Comparison of ENCODE assay signal across 16 cellular contexts in genomic region chr2:97068074-97068473, GRCh38. TPM values are rescaled to one million over a fixed set of nuclear protein-coding genes. Genes with fewer than 3 reads are reported as not detected.
DNase-seq lines count a peak whose midpoint lies in the region; ATAC-seq, FAIRE-seq and TF ChIP-seq lines count a peak whose summit lies in the region.
"Had no signal": no experiment of that assay in that cellular context is flagged by ENCODE, and none has a peak within 500 bp of the region (broad histone marks: within the 10 kb centered on the region; RNA-seq: fewer than 3 reads in every experiment).

No MANE protein-coding gene starts in this region.

- H3K27ac ChIP-seq in HepG2 (ENCODE audit: extremely low read length, insufficient read depth, low read length) (no peak overlapping the region), mesenchymal stem cell (ENCODE audit: low read length, poor library complexity, severe bottlenecking) (no peak overlapping the region), gastrocnemius medialis (no peak overlapping the region)
- H3K27ac ChIP-seq: C4-2B had no signal

- peaks cover 0 to 13% of the 10 kb centered on the region in 2 experiments; a peak in 2 of 5 replicates for H3K27me3 ChIP-seq in HepG2 (ENCODE audit: control insufficient read depth in 1 of 2, insufficient read depth in 2 of 2, low read length in 2 of 2)
- peaks cover 12 to 16% of the 10 kb centered on the region in 2 experiments for H3K27me3 ChIP-seq in mesenchymal stem cell (ENCODE audit: control insufficient read depth in 1 of 2, insufficient read depth in 1 of 2, low read length in 2 of 2)
- no peaks in the 10 kb centered on the region for H3K27me3 ChIP-seq in gastrocnemius medialis

- H3K27me3 Mint-ChIP-seq in activated CD4-positive, alpha-beta T cell treated with anti-CD3 and anti-CD28 coated beads, Interleukin-2, amount 10 ng/mL, durations not matched to agents 24 days and 14 days, result peaks cover 15% of the 10 kb centered on the region

- ATAC-seq in left ventricle myocardium superior (peak; percentile 18), HepG2 (peak; percentile 46), sciatic nerve (peak; percentile 22), gastrocnemius medialis (no peak)

- in situ Hi-C loops in HepG2 (cut with HindIII; ENCODE audit: extremely low pct_ligation_motif_present, low pct_unique_long_range_greater_than_20kb) (no loop called here), gastrocnemius medialis (cut with MboI; ENCODE audit: low sequenced_read_pairs in 4 of 4) (no loop called here)

- no peak for TF ChIP-seq RAD21 in HepG2 (CRISPR knock-in tag; IDR thresholded peaks at IDR 0.05)

- TF ChIP-seq POLR2A in HepG2 (IDR thresholded peaks at IDR 0.05; ENCODE audit: insufficient read depth in 1 of 2, low read depth in 2 of 2, low read length in 2 of 2), result no peak
- TF ChIP-seq POLR2A in gastrocnemius medialis (IDR thresholded peaks at IDR 0.05), result no peak

- POLR2A ChIA-PET in HepG2 (lab: Yijun Ruan, JAX), result no interaction called here

- H4K91ac ChIP-seq in mesenchymal stem cell (ENCODE audit: low read length), result no peak overlapping the region

- no peaks in the 10 kb centered on the region for H3K4me1 ChIP-seq in HepG2 (ENCODE audit: insufficient read depth, low read length)
- no peaks in the 10 kb centered on the region for H3K4me1 ChIP-seq in mesenchymal stem cell (ENCODE audit: control insufficient read depth, insufficient read depth, low read depth, low read length)
- no peaks in the 10 kb centered on the region for H3K4me1 ChIP-seq in gastrocnemius medialis

- H3K79me2 ChIP-seq in HepG2 (ENCODE audit: insufficient read depth, low read length), result no peaks in the 10 kb centered on the region

- no peak overlapping the region for H2BK15ac ChIP-seq in mesenchymal stem cell (ENCODE audit: low read depth, poor library complexity, severe bottlenecking)

- H3K4ac ChIP-seq in mesenchymal stem cell (ENCODE audit: low read depth in 1 of 2, low read length in 2 of 2), result no peak overlapping the region

- no peaks in the 10 kb centered on the region for H3K9me3 ChIP-seq in HepG2 (ENCODE audit: low read length)
- H3K9me3 ChIP-seq in mesenchymal stem cell (ENCODE audit: control insufficient read depth, low read length), result peaks cover 4% of the 10 kb centered on the region
- H3K9me3 ChIP-seq in gastrocnemius medialis, result no peaks in the 10 kb centered on the region

- H3K36me3 ChIP-seq in HepG2 (replicated peaks in 1 of 2; ENCODE audit: control insufficient read depth in 1 of 2, insufficient read depth in 2 of 2, low read length in 2 of 2) (no peaks in the 10 kb centered on the region), mesenchymal stem cell (ENCODE audit: control insufficient read depth in 1 of 2, insufficient read depth in 2 of 2, low read depth in 1 of 2, low read length in 2 of 2) (no peaks in the 10 kb centered on the region), gastrocnemius medialis (no peaks in the 10 kb centered on the region)

- intact Hi-C loops in left ventricle myocardium superior (cut with micrococcal nuclease), result no loop called here
- intact Hi-C loops in cardiac septum (cut with DNase I), result no loop called here
- intact Hi-C loops in HepG2 (cut with micrococcal nuclease; ENCODE audit: unreplicated experiment), result no loop called here
- intact Hi-C loops in sciatic nerve (cut with DNase I), result no loop called here
- intact Hi-C loops in gastrocnemius medialis (cut with DNase I; ENCODE audit: low total_unique reads), result no loop called here
- intact Hi-C loops in activated CD4-positive, alpha-beta T cell treated with anti-CD3 and anti-CD28 coated beads, Interleukin-2, amount 10 ng/mL, durations not matched to agents 24 days and 14 days (cut with micrococcal nuclease), result no loop called here

- H3K9ac ChIP-seq in HepG2 (ENCODE audit: insufficient read depth, low read depth, low read length) (no peak overlapping the region), mesenchymal stem cell (ENCODE audit: low read length) (no peak overlapping the region)

- no peaks in the 10 kb centered on the region for H3K79me1 ChIP-seq in mesenchymal stem cell (replicated peaks; ENCODE audit: low read length, poor library complexity, severe bottlenecking)

- H3K18ac ChIP-seq in mesenchymal stem cell (ENCODE audit: low read depth in 1 of 2, low read length in 2 of 2), result no peak overlapping the region

- H2AFZ ChIP-seq in HepG2 (ENCODE audit: low read length), result no peak overlapping the region
- no peak overlapping the region for H2AFZ ChIP-seq in mesenchymal stem cell (ENCODE audit: low read depth, low read length)

- H2BK5ac ChIP-seq in mesenchymal stem cell (ENCODE audit: low read depth, low read length, poor library complexity, severe bottlenecking), result no peak overlapping the region

- no peaks in the 10 kb centered on the region for H3K4me1 Mint-ChIP-seq in activated CD4-positive, alpha-beta T cell treated with anti-CD3 and anti-CD28 coated beads, Interleukin-2, amount 10 ng/mL, durations not matched to agents 24 days and 14 days
- H3K4me1 Mint-ChIP-seq: CD4-positive, alpha-beta memory T cell had no signal

- no peak for DNase-seq in left ventricle myocardium superior
- no peak for DNase-seq in cardiac septum (ENCODE audit: low spot score)
- no peak for DNase-seq in HepG2 (ENCODE audit: low spot score)
- no peak for DNase-seq in sciatic nerve (ENCODE audit: low spot score)
- no peak for DNase-seq in mesenchymal stem cell
- DNase-seq in gastrocnemius medialis, result no peak
- no peak for DNase-seq in activated CD4-positive, alpha-beta T cell treated with anti-CD3 and anti-CD28 coated beads, Interleukin-2, amount 10 ng/mL, durations not matched to agents 24 days and 14 days
- no peak for DNase-seq in C1 segment of cervical spinal cord (lab: John Stamatoyannopoulos, UW)
- DNase-seq: ACHN; CD4-positive, alpha-beta memory T cell; DND-41; GDM1; GOT3; H9 had no signal

- H4K20me1 ChIP-seq in HepG2 (ENCODE audit: insufficient read depth, low read length), result no peaks in the 10 kb centered on the region

- CTCF ChIA-PET in HepG2 (lab: Yijun Ruan, JAX; ENCODE audit: low intra/inter-chr PET ratio, low total read pairs), result no interaction called here

- H2BK12ac ChIP-seq in mesenchymal stem cell (ENCODE audit: low read length in 2 of 2), result no peak overlapping the region

- no TSS peak for BruUV-seq in HepG2 (replicated peaks; lab: Mats Ljungman, UMichigan)

- H3K14ac ChIP-seq in mesenchymal stem cell (ENCODE audit: low read length in 2 of 2), result no peak overlapping the region

- 4% methylated on average over 1 of the region's 1 CpG for WGBS in HepG2 (ENCODE audit: low lambda C conversion rate)
- WGBS in mesenchymal stem cell, result 39% methylated on average over 1 of the region's 1 CpG

- no peak overlapping the region for H4K8ac ChIP-seq in mesenchymal stem cell (ENCODE audit: low read length)

- no peak overlapping the region for H3K27ac Mint-ChIP-seq in activated CD4-positive, alpha-beta T cell treated with anti-CD3 and anti-CD28 coated beads, Interleukin-2, amount 10 ng/mL, durations not matched to agents 24 days and 14 days
- H3K27ac Mint-ChIP-seq: CD4-positive, alpha-beta memory T cell had no signal

- H3K4me3 Mint-ChIP-seq in activated CD4-positive, alpha-beta T cell treated with anti-CD3 and anti-CD28 coated beads, Interleukin-2, amount 10 ng/mL, durations not matched to agents 24 days and 14 days, result no peak overlapping the region
- H3K4me3 Mint-ChIP-seq: CD4-positive, alpha-beta memory T cell; H9 had no signal

- TF ChIP-seq CTCF in HepG2 (CRISPR knock-in tag; IDR thresholded peaks at IDR 0.05), result no peak
- TF ChIP-seq CTCF in gastrocnemius medialis (IDR thresholded peaks at IDR 0.05 in 4 of 5, conservative IDR thresholded peaks at IDR 0.05 in 1 of 5), result no peak

- no peak overlapping the region for H3K4me2 ChIP-seq in HepG2 (ENCODE audit: low read depth, low read length)
- H3K4me2 ChIP-seq in mesenchymal stem cell (ENCODE audit: low read length, poor library complexity, severe bottlenecking), result no peak overlapping the region

- FAIRE-seq in HepG2 (lab: Jason Lieb, UNC), result no peak
- FAIRE-seq: GM12892 had no signal

- no peak overlapping the region for H3K4me3 ChIP-seq in HepG2 (replicated peaks in 1 of 3; ENCODE audit: insufficient read depth in 1 of 3, low read depth in 2 of 3, low read length in 3 of 3)
- no peak overlapping the region for H3K4me3 ChIP-seq in mesenchymal stem cell (ENCODE audit: insufficient read depth in 1 of 2, low read depth in 1 of 2, low read length in 2 of 2)
- no peak overlapping the region for H3K4me3 ChIP-seq in gastrocnemius medialis

- H3K9me3 Mint-ChIP-seq in activated CD4-positive, alpha-beta T cell treated with anti-CD3 and anti-CD28 coated beads, Interleukin-2, amount 10 ng/mL, durations not matched to agents 24 days and 14 days, result no peaks in the 10 kb centered on the region
- H3K9me3 Mint-ChIP-seq: CD4-positive, alpha-beta memory T cell had no signal

- no peak for TF ChIP-seq EP300 in HepG2 (IDR thresholded peaks at IDR 0.05; ENCODE audit: low read depth in 2 of 2, low read length in 2 of 2)
- no peak for TF ChIP-seq EP300 in HepG2 (CRISPR knock-in tag; IDR thresholded peaks at IDR 0.05; ENCODE audit: borderline replicate concordance)

- H3K36me3 Mint-ChIP-seq in activated CD4-positive, alpha-beta T cell treated with anti-CD3 and anti-CD28 coated beads, Interleukin-2, amount 10 ng/mL, durations not matched to agents 24 days and 14 days (ENCODE audit: low read depth), result no peaks in the 10 kb centered on the region
- H3K36me3 Mint-ChIP-seq: CD4-positive, alpha-beta memory T cell had no signal

- H2BK120ac ChIP-seq in mesenchymal stem cell (ENCODE audit: low read depth, low read length), result no peak overlapping the region

- no peak overlapping the region for H3K23ac ChIP-seq in mesenchymal stem cell (ENCODE audit: low read length in 2 of 2)

- no peak overlapping the region for H2AK5ac ChIP-seq in mesenchymal stem cell (ENCODE audit: low read length, severe bottlenecking)

RNA-seq across cellular contexts. Expression of gene FAHD2B, which starts 26.6 kb away (rescaled TPM):
- 34.2 TPM for total RNA-seq in left ventricle myocardium superior
- 19.3 TPM for total RNA-seq in cardiac septum
- total RNA-seq in HepG2 (2016; rRNA removed; fragmentation: Illumina TruSeq; extraction: Trizol), result 6.4 and 7.2 TPM in 2 replicates
- total RNA-seq in HepG2 (2016; cell fraction: cytosol; rRNA removed; fragmentation: Illumina TruSeq; extraction: Trizol; ENCODE audit: low read depth), result 1.9 and 2.1 TPM in 2 replicates
- total RNA-seq in HepG2 (2016; cell fraction: insoluble cytoplasmic fraction; rRNA removed; fragmentation: Illumina TruSeq; extraction: Trizol), result 7.4 and 7.7 TPM in 2 replicates
- 2.3 and 2.8 TPM in 2 replicates for total RNA-seq in HepG2 (2016; cell fraction: membrane; rRNA removed; fragmentation: Illumina TruSeq; extraction: Trizol)
- 4.9 TPM in 2 replicates for total RNA-seq in HepG2 (2016; cell fraction: nucleus; rRNA removed; fragmentation: Illumina TruSeq; extraction: Trizol)
- polyA plus RNA-seq in HepG2 (2011; rRNA removed), result 6.7 and 11.9 TPM in 2 replicates
- polyA plus RNA-seq in HepG2 (2011; cell fraction: cytosol; rRNA removed), result 9.6 TPM in 2 replicates
- polyA plus RNA-seq in HepG2 (2011; cell fraction: nucleus; rRNA removed), result 24.2 and 27.2 TPM in 2 replicates
- polyA plus RNA-seq in HepG2 (2012), result 8.4 and 8.7 TPM in 2 replicates
- 2.7 and 3.4 TPM in 2 replicates for polyA plus RNA-seq in HepG2 (2016; cell fraction: cytosol; fragmentation: Illumina TruSeq; extraction: Trizol; ENCODE audit: low read depth)
- 9.2 and 9.7 TPM in 2 replicates for polyA plus RNA-seq in HepG2 (2016; cell fraction: insoluble cytoplasmic fraction; fragmentation: Illumina TruSeq; extraction: Trizol; ENCODE audit: low read depth)
- polyA plus RNA-seq in HepG2 (2016; cell fraction: membrane; fragmentation: Illumina TruSeq; extraction: Trizol; ENCODE audit: low read depth), result 2.9 and 3.7 TPM in 2 replicates
- 11.3 and 15.3 TPM in 2 replicates for polyA plus RNA-seq in HepG2 (2016; cell fraction: nucleus; fragmentation: Illumina TruSeq; extraction: Trizol; ENCODE audit: insufficient read depth, low read depth)
- 15.1 and 27.7 TPM in 2 replicates for polyA minus RNA-seq in HepG2 (2011; rRNA and poly(A)+ RNA removed; ENCODE audit: low replicate concordance)
- polyA minus RNA-seq in HepG2 (2011; cell fraction: cytosol; rRNA and poly(A)+ RNA removed), result 3.5 and 6.2 TPM in 2 replicates
- polyA minus RNA-seq in HepG2 (2011; cell fraction: nucleus; rRNA and poly(A)+ RNA removed), result 10.6 and 10.7 TPM in 2 replicates
- 32.8 TPM for total RNA-seq in sciatic nerve
- 3.7 TPM for polyA plus RNA-seq in mesenchymal stem cell (2013, experiment 1 of 2)
- polyA plus RNA-seq in mesenchymal stem cell (2013, experiment 2 of 2), result 3.2 TPM
- 10 to 100 TPM in 1 of 4 donors, 1 to 10 TPM in 3; 7.5 to 24.2 (median 9.7) TPM for total RNA-seq in gastrocnemius medialis
- total RNA-seq in activated CD4-positive, alpha-beta T cell treated with anti-CD3 and anti-CD28 coated beads, Interleukin-2, amount 10 ng/mL, durations not matched to agents 24 days and 14 days, result 22.3 and 24.3 TPM in 2 replicates

RNA-seq across cellular contexts. Expression of gene ANKRD36, which starts 44.9 kb away (rescaled TPM):
- total RNA-seq in left ventricle myocardium superior, result 5.5 TPM
- 6.5 TPM for total RNA-seq in cardiac septum
- 6.1 and 27.3 TPM in 2 replicates for total RNA-seq in HepG2 (2016; rRNA removed; fragmentation: Illumina TruSeq; extraction: Trizol)
- total RNA-seq in HepG2 (2016; cell fraction: cytosol; rRNA removed; fragmentation: Illumina TruSeq; extraction: Trizol; ENCODE audit: low read depth), result 14.6 and 17.7 TPM in 2 replicates
- total RNA-seq in HepG2 (2016; cell fraction: insoluble cytoplasmic fraction; rRNA removed; fragmentation: Illumina TruSeq; extraction: Trizol), result 6.0 and 25.5 TPM in 2 replicates
- 14.0 and 19.5 TPM in 2 replicates for total RNA-seq in HepG2 (2016; cell fraction: membrane; rRNA removed; fragmentation: Illumina TruSeq; extraction: Trizol)
- total RNA-seq in HepG2 (2016; cell fraction: nucleus; rRNA removed; fragmentation: Illumina TruSeq; extraction: Trizol), result 99.2 and 110 TPM in 2 replicates
- polyA plus RNA-seq in HepG2 (2011; rRNA removed), result 5.3 and 6.4 TPM in 2 replicates
- 0.75 and 0.78 TPM in 2 replicates for polyA plus RNA-seq in HepG2 (2011; cell fraction: cytosol; rRNA removed)
- 35.4 and 41.9 TPM in 2 replicates for polyA plus RNA-seq in HepG2 (2011; cell fraction: nucleus; rRNA removed)
- 5.0 and 6.5 TPM in 2 replicates for polyA plus RNA-seq in HepG2 (2012)
- 0.52 and 0.75 TPM in 2 replicates for polyA plus RNA-seq in HepG2 (2016; cell fraction: cytosol; fragmentation: Illumina TruSeq; extraction: Trizol; ENCODE audit: low read depth)
- polyA plus RNA-seq in HepG2 (2016; cell fraction: insoluble cytoplasmic fraction; fragmentation: Illumina TruSeq; extraction: Trizol; ENCODE audit: low read depth), result 3.5 and 3.9 TPM in 2 replicates
- polyA plus RNA-seq in HepG2 (2016; cell fraction: membrane; fragmentation: Illumina TruSeq; extraction: Trizol; ENCODE audit: low read depth), result 1.1 and 1.4 TPM in 2 replicates
- 29.7 and 37.1 TPM in 2 replicates for polyA plus RNA-seq in HepG2 (2016; cell fraction: nucleus; fragmentation: Illumina TruSeq; extraction: Trizol; ENCODE audit: insufficient read depth, low read depth)
- 49.0 and 88.6 TPM in 2 replicates for polyA minus RNA-seq in HepG2 (2011; rRNA and poly(A)+ RNA removed; ENCODE audit: low replicate concordance)
- 2.3 and 3.1 TPM in 2 replicates for polyA minus RNA-seq in HepG2 (2011; cell fraction: cytosol; rRNA and poly(A)+ RNA removed)
- polyA minus RNA-seq in HepG2 (2011; cell fraction: nucleus; rRNA and poly(A)+ RNA removed), result 267 and 288 TPM in 2 replicates
- 69.6 TPM for total RNA-seq in sciatic nerve
- polyA plus RNA-seq in mesenchymal stem cell (2013, experiment 1 of 2), result 3.6 TPM
- polyA plus RNA-seq in mesenchymal stem cell (2013, experiment 2 of 2), result 3.3 TPM
- 1 to 10 TPM in 3 of 4 donors, under 1 TPM in 1; 0.55 to 8.9 (median 2.7) TPM for total RNA-seq in gastrocnemius medialis
- 41.2 and 45.1 TPM in 2 replicates for total RNA-seq in activated CD4-positive, alpha-beta T cell treated with anti-CD3 and anti-CD28 coated beads, Interleukin-2, amount 10 ng/mL, durations not matched to agents 24 days and 14 days

Comparison
In these comparisons a context has a peak if more than half of its experiments do, and no peak if none do; other contexts are left out.
1. ATAC-seq: peak in left ventricle myocardium superior (single experiment), HepG2 (single experiment) and sciatic nerve (single experiment); none in gastrocnemius medialis (0 of 2).